In genomic region chr14:91858536-91859275, GRCh38 we compare ENCODE assay signal across 1 cellular context.
TF ChIP-seq lines count a peak whose summit lies in the region.

No MANE protein-coding gene starts in this region.

TF ChIP-seq in GM12878, 131 proteins besides CTCF, POLR2A, EP300 and RAD21 (continued from another document):
- peak; percentile 18; the same call in 1 of the 2 replicates for TF ChIP-seq PKNOX1 (IDR thresholded peaks at IDR 0.05)
- no peak for TF ChIP-seq IKZF1 (conservative IDR thresholded peaks at IDR 0.05)
- TF ChIP-seq BHLHE40 (IDR thresholded peaks at IDR 0.05; ENCODE audit: borderline replicate concordance in 1 of 2, low read depth in 2 of 2, low read length in 1 of 2) = peak; percentile 16 to 38; a peak in 2 of 4 replicates
- no peak for TF ChIP-seq YBX1 (IDR thresholded peaks at IDR 0.05)
- peak; percentile 27 to 52; a peak in 2 of 4 replicates for TF ChIP-seq IKZF2 (IDR thresholded peaks at IDR 0.05)
- peak; percentile 45; the same call in 1 of the 2 replicates for TF ChIP-seq SMC3 (IDR thresholded peaks at IDR 0.05; ENCODE audit: borderline replicate concordance, low read length)
- TF ChIP-seq FOS (IDR thresholded peaks at IDR 0.05; ENCODE audit: borderline replicate concordance, extremely low read depth, insufficient read length) = no peak
- peak; percentile 32; the same call in 1 of the 2 replicates for TF ChIP-seq MTA2 (IDR thresholded peaks at IDR 0.05; ENCODE audit: low read depth)
TF ChIP-seq in GM12878: peak in this region for 5.
